ENCODE assay signal across 13 cellular contexts in the genomic region with DNA sequence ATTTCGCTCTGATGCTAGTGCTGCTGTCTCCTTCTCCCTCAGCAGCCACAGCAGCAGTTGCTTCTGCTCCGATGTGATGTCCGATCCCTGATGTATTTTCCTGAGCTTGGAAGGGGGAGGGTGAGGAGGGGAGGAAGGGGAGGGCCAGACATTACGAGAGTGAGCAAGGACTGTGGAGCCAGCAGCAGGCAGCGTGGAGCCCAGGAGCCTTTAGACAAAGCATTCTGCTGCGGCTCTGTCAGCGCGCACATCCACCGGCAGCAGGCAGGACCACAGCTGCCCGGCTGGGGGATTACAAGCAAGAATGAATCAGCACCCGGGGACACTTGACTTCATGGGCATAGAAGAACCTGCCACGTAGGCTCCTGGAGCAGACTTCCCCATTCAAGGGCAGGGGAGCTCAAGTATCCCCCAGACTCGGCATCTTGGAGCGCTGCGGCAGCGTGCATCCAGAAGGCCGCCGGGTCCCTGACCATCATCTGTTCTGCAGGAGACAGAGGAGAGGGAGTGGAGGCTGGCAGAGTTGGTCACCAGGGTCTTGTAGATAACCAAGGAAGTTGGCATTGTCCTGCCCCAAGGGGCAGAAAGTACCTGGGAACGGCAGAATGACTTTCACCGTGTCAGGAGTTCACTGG.
A peak's percentile ranks its signal among the peaks of the same experiment; 100 is the strongest.
DNase-seq lines count a peak whose midpoint lies in the region; ATAC-seq and TF ChIP-seq lines count a peak whose summit lies in the region.
"Had no signal": no experiment of that assay in that cellular context is flagged by ENCODE, and none has a peak within 500 bp of the region (broad histone marks: within the 10 kb centered on the region; RNA-seq: fewer than 3 reads in every experiment).

No MANE protein-coding gene starts in this region.

- H3K4me1 ChIP-seq in esophagus muscularis mucosa (peaks cover 52 to 100% (median 98%) of the 10 kb centered on the region in 4 donors), muscle layer of duodenum (ENCODE audit: control insufficient read depth in 1 of 2, insufficient read depth in 2 of 2, low read length in 2 of 2) (peaks cover 0 to 59% of the 10 kb centered on the region in 2 donors)

- intact Hi-C loops in activated CD8-positive, alpha-beta T cell treated with anti-CD3 and anti-CD28 coated beads for 36 hours (cut with micrococcal nuclease): no loop called here
- intact Hi-C loops in esophagus muscularis mucosa (cut with DNase I): no loop called here

- 55% methylated on average over 19 of the region's 20 CpGs for WGBS in esophagus muscularis mucosa

- CTCF ChIA-PET in activated CD8-positive, alpha-beta T cell treated with anti-CD3 and anti-CD28 coated beads, Interleukin-2, amount 10 ng/mL, durations not matched to agents 7 days and 5 days (lab: Charles Lee): interaction anchor here (0.7 to 0.9 kb wide), 2 partner anchors 9 to 36 kb away, joined by 3 read pairs; no protein-coding TSS in a partner anchor
- CTCF ChIA-PET in activated CD8-positive, alpha-beta T cell treated with anti-CD3 and anti-CD28 coated beads for 36 hours (lab: Charles Lee): no interaction called here

- no peak for ATAC-seq in activated CD8-positive, alpha-beta T cell treated with anti-CD3 and anti-CD28 coated beads, Interleukin-2, amount 10 ng/mL, durations not matched to agents 7 days and 5 days
- no peak for ATAC-seq in activated CD8-positive, alpha-beta T cell treated with anti-CD3 and anti-CD28 coated beads for 36 hours
- no peak for ATAC-seq in esophagus mucosa
- ATAC-seq: HCT116 had no signal

- peaks cover 29 to 86% (median 71%) of the 10 kb centered on the region in 4 donors for H3K36me3 ChIP-seq in esophagus muscularis mucosa
- peaks cover 50 to 67% of the 10 kb centered on the region in 2 donors for H3K36me3 ChIP-seq in muscle layer of duodenum (ENCODE audit: control insufficient read depth in 1 of 2, insufficient read depth in 2 of 2, low read length in 2 of 2)

- TF ChIP-seq CTCF in activated CD8-positive, alpha-beta T cell treated with anti-CD3 and anti-CD28 coated beads for 36 hours (IDR thresholded peaks at IDR 0.05): no peak
- TF ChIP-seq CTCF in esophagus muscularis mucosa (IDR thresholded peaks at IDR 0.05): no peak
- TF ChIP-seq CTCF in type B pancreatic cell (conservative IDR thresholded peaks at IDR 0.05): no peak

- TF ChIP-seq EP300 in esophagus muscularis mucosa (IDR thresholded peaks at IDR 0.05): no peak

- TF ChIP-seq POLR2A in esophagus muscularis mucosa (IDR thresholded peaks at IDR 0.05; ENCODE audit: low read depth): no peak

- peak overlapping the region; percentile 44 for H3K27ac Mint-ChIP-seq in activated CD8-positive, alpha-beta T cell treated with anti-CD3 and anti-CD28 coated beads, Interleukin-2, amount 10 ng/mL, durations not matched to agents 7 days and 5 days
- H3K27ac Mint-ChIP-seq in activated CD8-positive, alpha-beta T cell treated with anti-CD3 and anti-CD28 coated beads for 36 hours: no peak overlapping the region
- H3K27ac Mint-ChIP-seq in type B pancreatic cell: peak overlapping the region; percentile 68

- no peak for DNase-seq in activated CD8-positive, alpha-beta T cell treated with anti-CD3 and anti-CD28 coated beads, Interleukin-2, amount 10 ng/mL, durations not matched to agents 7 days and 5 days
- no peak for DNase-seq in activated CD8-positive, alpha-beta T cell treated with anti-CD3 and anti-CD28 coated beads for 36 hours
- DNase-seq in esophagus muscularis mucosa (ENCODE audit: extremely low spot score) (no peak), type B pancreatic cell (ENCODE audit: extremely low spot score, unreplicated experiment) (no peak), activated gamma-delta T cell treated with Interleukin-2 at 50 U/mL for 16 hours (no peak), hepatic stellate cell (ENCODE audit: low spot score) (no peak)
- DNase-seq: activated T-cell treated with anti-CD3 and anti-CD28 coated beads, Interleukin-2, amount 50 U/mL, for 48 hours; effector CD8-positive, alpha-beta T cell; naive B cell; NCI-H2171 had no signal

- POLR2A ChIA-PET in activated CD8-positive, alpha-beta T cell treated with anti-CD3 and anti-CD28 coated beads, Interleukin-2, amount 10 ng/mL, durations not matched to agents 7 days and 5 days (lab: Charles Lee): interaction anchor here (0.6 kb wide), 1 partner anchor 20 kb away, joined by 3 read pairs; no protein-coding TSS in a partner anchor
- POLR2A ChIA-PET in activated CD8-positive, alpha-beta T cell treated with anti-CD3 and anti-CD28 coated beads for 36 hours (lab: Charles Lee): no interaction called here

- no peak overlapping the region for H3K4me3 Mint-ChIP-seq in activated CD8-positive, alpha-beta T cell treated with anti-CD3 and anti-CD28 coated beads, Interleukin-2, amount 10 ng/mL, durations not matched to agents 7 days and 5 days
- no peak overlapping the region for H3K4me3 Mint-ChIP-seq in activated CD8-positive, alpha-beta T cell treated with anti-CD3 and anti-CD28 coated beads for 36 hours
- H3K4me3 Mint-ChIP-seq in type B pancreatic cell: no peak overlapping the region

- H3K9me3 ChIP-seq in esophagus muscularis mucosa: no peaks in the 10 kb centered on the region
- H3K9me3 ChIP-seq in muscle layer of duodenum (ENCODE audit: control insufficient read depth in 1 of 2, low read length in 2 of 2): no peaks in the 10 kb centered on the region

- peak overlapping the region; percentile 69 to 92 (median 88) for H3K27ac ChIP-seq in esophagus muscularis mucosa (replicated peaks in 1 of 4)
- H3K27ac ChIP-seq in muscle layer of duodenum (ENCODE audit: low read length): peak overlapping the region; percentile 12

- H3K27me3 ChIP-seq in esophagus muscularis mucosa (no peaks in the 10 kb centered on the region), muscle layer of duodenum (ENCODE audit: low read depth, low read length) (no peaks in the 10 kb centered on the region)

- no peaks in the 10 kb centered on the region for H3K9me3 Mint-ChIP-seq in activated CD8-positive, alpha-beta T cell treated with anti-CD3 and anti-CD28 coated beads, Interleukin-2, amount 10 ng/mL, durations not matched to agents 7 days and 5 days (ENCODE audit: insufficient read depth)
- H3K9me3 Mint-ChIP-seq in activated CD8-positive, alpha-beta T cell treated with anti-CD3 and anti-CD28 coated beads for 36 hours: no peaks in the 10 kb centered on the region
- no peaks in the 10 kb centered on the region for H3K9me3 Mint-ChIP-seq in type B pancreatic cell
- H3K9me3 Mint-ChIP-seq: naive B cell had no signal

- H3K4me3 ChIP-seq in esophagus muscularis mucosa: peak overlapping the region in 1 of 4 donors; percentile 14
- peak overlapping the region; percentile 38 to 51 for H3K4me3 ChIP-seq in muscle layer of duodenum (ENCODE audit: low read depth in 1 of 2, low read length in 2 of 2)

- H3K4me1 Mint-ChIP-seq in activated CD8-positive, alpha-beta T cell treated with anti-CD3 and anti-CD28 coated beads, Interleukin-2, amount 10 ng/mL, durations not matched to agents 7 days and 5 days (ENCODE audit: low read depth): peaks cover 36% of the 10 kb centered on the region
- peaks cover 6% of the 10 kb centered on the region for H3K4me1 Mint-ChIP-seq in activated CD8-positive, alpha-beta T cell treated with anti-CD3 and anti-CD28 coated beads for 36 hours (ENCODE audit: low read depth)
- H3K4me1 Mint-ChIP-seq in type B pancreatic cell (ENCODE audit: unreplicated experiment): peaks cover 10% of the 10 kb centered on the region

- no peaks in the 10 kb centered on the region for H3K27me3 Mint-ChIP-seq in activated CD8-positive, alpha-beta T cell treated with anti-CD3 and anti-CD28 coated beads, Interleukin-2, amount 10 ng/mL, durations not matched to agents 7 days and 5 days (ENCODE audit: low read depth)
- H3K27me3 Mint-ChIP-seq in activated CD8-positive, alpha-beta T cell treated with anti-CD3 and anti-CD28 coated beads for 36 hours: no peaks in the 10 kb centered on the region
- no peaks in the 10 kb centered on the region for H3K27me3 Mint-ChIP-seq in type B pancreatic cell
- H3K27me3 Mint-ChIP-seq: naive B cell had no signal

- H3K36me3 Mint-ChIP-seq in activated CD8-positive, alpha-beta T cell treated with anti-CD3 and anti-CD28 coated beads, Interleukin-2, amount 10 ng/mL, durations not matched to agents 7 days and 5 days (ENCODE audit: low read depth): no peaks in the 10 kb centered on the region
- peaks cover under 1% of the 10 kb centered on the region for H3K36me3 Mint-ChIP-seq in activated CD8-positive, alpha-beta T cell treated with anti-CD3 and anti-CD28 coated beads for 36 hours (ENCODE audit: low read depth)
- H3K36me3 Mint-ChIP-seq in type B pancreatic cell: no peaks in the 10 kb centered on the region
- H3K36me3 Mint-ChIP-seq: naive B cell had no signal
